ENCODE assay signal across 23 cellular contexts in genomic region chr1:170987397-170987796, GRCh38. TPM values are rescaled to one million over a fixed set of nuclear protein-coding genes. Genes with fewer than 3 reads are reported as not detected.
DNase-seq lines count a peak whose midpoint lies in the region; ATAC-seq, FAIRE-seq and TF ChIP-seq lines count a peak whose summit lies in the region.
"Had no signal": no experiment of that assay in that cellular context is flagged by ENCODE, and none has a peak within 500 bp of the region (broad histone marks: within the 10 kb centered on the region; RNA-seq: fewer than 3 reads in every experiment).

No MANE protein-coding gene starts in this region.

- H3K23ac ChIP-seq in IMR-90 (ENCODE audit: low read depth, low read length), result no peak overlapping the region

- POLR2A ChIA-PET in HepG2 (lab: Yijun Ruan, JAX), result no interaction called here
- POLR2A ChIA-PET in IMR-90 (lab: Charles Lee; ENCODE audit: unreplicated experiment), result no interaction called here

- H3K18ac ChIP-seq in IMR-90 (ENCODE audit: low read depth, low read length), result no peak overlapping the region

- H4K91ac ChIP-seq in IMR-90 (ENCODE audit: insufficient read depth, low read depth, low read length), result no peak overlapping the region

- in situ Hi-C loops in HepG2 (cut with HindIII; ENCODE audit: extremely low pct_ligation_motif_present, low pct_unique_long_range_greater_than_20kb) (no loop called here), IMR-90 (cut with MboI; ENCODE audit: low sequenced_read_pairs) (no loop called here), gastrocnemius medialis (cut with MboI; ENCODE audit: low sequenced_read_pairs in 4 of 4) (no loop called here)

- H3K27me3 ChIP-seq in HepG2 (ENCODE audit: control insufficient read depth in 1 of 2, insufficient read depth in 2 of 2, low read length in 2 of 2), result no peaks in the 10 kb centered on the region
- no peaks in the 10 kb centered on the region for H3K27me3 ChIP-seq in right lobe of liver
- no peaks in the 10 kb centered on the region for H3K27me3 ChIP-seq in IMR-90 (ENCODE audit: control insufficient read depth, insufficient read depth, low read length)
- H3K27me3 ChIP-seq in gastrocnemius medialis, result no peaks in the 10 kb centered on the region
- H3K27me3 ChIP-seq: BE2C, BLaER1 had no signal

- no peak overlapping the region for H2BK5ac ChIP-seq in IMR-90 (ENCODE audit: low read depth, low read length, poor library complexity, severe bottlenecking)

- 20% methylated on average over 6 of the region's 6 CpGs for WGBS in HepG2 (ENCODE audit: low lambda C conversion rate)
- 78% methylated on average over 6 of the region's 6 CpGs for WGBS in right lobe of liver (ENCODE audit: insufficient coverage, low coverage, low lambda C conversion rate, missing lambda C conversion rate)
- 100% methylated on average over 1 of the region's 6 CpGs; no CpG with 5 or more reads in 1 of the 2 experiments for WGBS in IMR-90 (ENCODE audit: extremely low coverage in 2 of 2, insufficient read length in 1 of 2), 2 experiments

- TF ChIP-seq CTCF in HepG2 (CRISPR knock-in tag; IDR thresholded peaks at IDR 0.05), result no peak
- no peak for TF ChIP-seq CTCF in right lobe of liver (IDR thresholded peaks at IDR 0.05)
- TF ChIP-seq CTCF in IMR-90 (conservative IDR thresholded peaks at IDR 0.05; ENCODE audit: low read depth, low read length), result no peak
- no peak for TF ChIP-seq CTCF in gastrocnemius medialis (IDR thresholded peaks at IDR 0.05 in 4 of 5, conservative IDR thresholded peaks at IDR 0.05 in 1 of 5)

- H3K4ac ChIP-seq in IMR-90 (ENCODE audit: low read depth, low read length), result no peak overlapping the region

- H3K14ac ChIP-seq in IMR-90 (replicated peaks; ENCODE audit: low read depth, low read length), result no peak overlapping the region

- TF ChIP-seq RAD21 in HepG2 (CRISPR knock-in tag; IDR thresholded peaks at IDR 0.05) (no peak), IMR-90 (IDR thresholded peaks at IDR 0.05; ENCODE audit: low read length) (no peak)

- no peak overlapping the region for H2BK20ac ChIP-seq in IMR-90 (ENCODE audit: low read depth, low read length)

- ATAC-seq in HepG2 (no peak), right lobe of liver (no peak), IMR-90 (ENCODE audit: low read depth) (no peak), gastrocnemius medialis (no peak)

- dilution Hi-C loops in IMR-90 (cut with HindIII; ENCODE audit: low sequenced_read_pairs, unreplicated experiment), result no loop called here

- FAIRE-seq in HepG2 (lab: Jason Lieb, UNC) (no peak), HTR-8/SVneo (lab: Jason Lieb, UNC) (no peak)
- FAIRE-seq: A204.1, G401.6, GM12891, GM19239 had no signal

- no peak overlapping the region for H2AK5ac ChIP-seq in IMR-90 (ENCODE audit: low read depth, low read length)

- no peak overlapping the region for H2AK9ac ChIP-seq in IMR-90 (replicated peaks; ENCODE audit: low read depth, low read length, poor library complexity)

- no peak overlapping the region for H4K8ac ChIP-seq in IMR-90 (ENCODE audit: low read depth in 2 of 2, low read length in 2 of 2)

- H3K27ac ChIP-seq in HepG2 (ENCODE audit: extremely low read length, insufficient read depth, low read length) (no peak overlapping the region), right lobe of liver (no peak overlapping the region), IMR-90 (ENCODE audit: insufficient read depth, low read length) (no peak overlapping the region), gastrocnemius medialis (no peak overlapping the region)
- H3K27ac ChIP-seq: BLaER1 had no signal

- H3K4me3 ChIP-seq in HepG2 (replicated peaks in 1 of 3; ENCODE audit: insufficient read depth in 1 of 3, low read depth in 2 of 3, low read length in 3 of 3), result no peak overlapping the region
- no peak overlapping the region for H3K4me3 ChIP-seq in right lobe of liver
- H3K4me3 ChIP-seq in IMR-90 (ENCODE audit: insufficient read depth, low read depth, low read length), result no peak overlapping the region
- H3K4me3 ChIP-seq in gastrocnemius medialis, result no peak overlapping the region
- H3K4me3 ChIP-seq: BLaER1 had no signal

- no peak overlapping the region for H3K56ac ChIP-seq in IMR-90 (ENCODE audit: extremely low read depth, insufficient read depth, low read length)

- H2AFZ ChIP-seq in HepG2 (ENCODE audit: low read length), result no peak overlapping the region
- no peak overlapping the region for H2AFZ ChIP-seq in IMR-90 (replicated peaks; ENCODE audit: low read length, poor library complexity)

- H3K36me3 ChIP-seq in HepG2 (replicated peaks in 1 of 2; ENCODE audit: control insufficient read depth in 1 of 2, insufficient read depth in 2 of 2, low read length in 2 of 2), result no peaks in the 10 kb centered on the region
- H3K36me3 ChIP-seq in right lobe of liver, result no peaks in the 10 kb centered on the region
- no peaks in the 10 kb centered on the region for H3K36me3 ChIP-seq in IMR-90 (ENCODE audit: control insufficient read depth, insufficient read depth, low read length)
- no peaks in the 10 kb centered on the region for H3K36me3 ChIP-seq in gastrocnemius medialis
- H3K36me3 ChIP-seq: BE2C, BLaER1 had no signal

- BruUV-seq in HepG2 (replicated peaks; lab: Mats Ljungman, UMichigan), result no TSS peak
- BruUV-seq in IMR-90 (replicated peaks; lab: Mats Ljungman, UMichigan), result no TSS peak

- no peak overlapping the region for H2BK15ac ChIP-seq in IMR-90 (ENCODE audit: low read depth, low read length)

- no peaks in the 10 kb centered on the region for H3K79me1 ChIP-seq in IMR-90 (ENCODE audit: low read depth in 1 of 2, low read length in 2 of 2)

- no peaks in the 10 kb centered on the region for H4K20me1 ChIP-seq in HepG2 (ENCODE audit: insufficient read depth, low read length)
- no peaks in the 10 kb centered on the region for H4K20me1 ChIP-seq in IMR-90 (ENCODE audit: insufficient read depth, low read length)
- H4K20me1 ChIP-seq: BLaER1 had no signal

- TF ChIP-seq EP300 in HepG2 (IDR thresholded peaks at IDR 0.05; ENCODE audit: low read depth in 2 of 2, low read length in 2 of 2) (no peak), HepG2 (CRISPR knock-in tag; IDR thresholded peaks at IDR 0.05; ENCODE audit: borderline replicate concordance) (no peak)

- intact Hi-C loops in HepG2 (cut with micrococcal nuclease; ENCODE audit: unreplicated experiment) (no loop called here), right lobe of liver (cut with DNase I) (no loop called here), IMR-90 (cut with micrococcal nuclease) (no loop called here), gastrocnemius medialis (cut with DNase I; ENCODE audit: low total_unique reads) (no loop called here)

- no peak for DNase-seq in HepG2 (ENCODE audit: low spot score)
- DNase-seq in right lobe of liver, result no peak
- no peak for DNase-seq in IMR-90
- DNase-seq in gastrocnemius medialis, result no peak
- DNase-seq in HTR-8/SVneo (ENCODE audit: insufficient read length, low spot score), result no peak
- DNase-seq: 8988T; ACHN; BE2C; C1 segment of cervical spinal cord; CD4-positive, alpha-beta memory T cell; CD4-positive, CD25-positive, alpha-beta regulatory T cell; CD8-positive, alpha-beta memory T cell; COR-L47; DMS79 treated with DMSO at 0.1 percent for 48 hours; GF-D8 had no signal

- H3K79me2 ChIP-seq in HepG2 (ENCODE audit: insufficient read depth, low read length), result no peaks in the 10 kb centered on the region

- no peak overlapping the region for H2BK120ac ChIP-seq in IMR-90 (ENCODE audit: low read depth, low read length)

- H3K4me2 ChIP-seq in HepG2 (ENCODE audit: low read depth, low read length) (no peak overlapping the region), IMR-90 (ENCODE audit: low read depth, low read length) (no peak overlapping the region)
- H3K4me2 ChIP-seq: BLaER1 had no signal

- no peaks in the 10 kb centered on the region for H3K4me1 ChIP-seq in HepG2 (ENCODE audit: insufficient read depth, low read length)
- no peaks in the 10 kb centered on the region for H3K4me1 ChIP-seq in right lobe of liver
- H3K4me1 ChIP-seq in IMR-90 (ENCODE audit: control insufficient read depth, insufficient read depth, low read length), result no peaks in the 10 kb centered on the region
- no peaks in the 10 kb centered on the region for H3K4me1 ChIP-seq in gastrocnemius medialis
- H3K4me1 ChIP-seq: BE2C, BLaER1 had no signal

- H3K9me3 ChIP-seq in HepG2 (ENCODE audit: low read length) (no peaks in the 10 kb centered on the region), right lobe of liver (no peaks in the 10 kb centered on the region), IMR-90 (ENCODE audit: control insufficient read depth, insufficient read depth, low read length) (no peaks in the 10 kb centered on the region), gastrocnemius medialis (no peaks in the 10 kb centered on the region)
- H3K9me3 ChIP-seq: BE2C, BLaER1 had no signal

- H3K9me1 ChIP-seq in IMR-90 (ENCODE audit: insufficient read depth, low read length), result no peaks in the 10 kb centered on the region

- H3K9ac ChIP-seq in HepG2 (ENCODE audit: insufficient read depth, low read depth, low read length) (no peak overlapping the region), IMR-90 (ENCODE audit: low read depth, low read length) (no peak overlapping the region)
- H3K9ac ChIP-seq: BLaER1 had no signal

- no peak overlapping the region for H4K5ac ChIP-seq in IMR-90 (ENCODE audit: low read depth, low read length)

- no peak for TF ChIP-seq POLR2A in HepG2 (IDR thresholded peaks at IDR 0.05; ENCODE audit: insufficient read depth in 1 of 2, low read depth in 2 of 2, low read length in 2 of 2)
- TF ChIP-seq POLR2A in right lobe of liver (IDR thresholded peaks at IDR 0.05), result no peak
- no peak for TF ChIP-seq POLR2A in IMR-90 (IDR thresholded peaks at IDR 0.05; ENCODE audit: low read depth, low read length)
- TF ChIP-seq POLR2A in gastrocnemius medialis (IDR thresholded peaks at IDR 0.05), result no peak

- CTCF ChIA-PET in HepG2 (lab: Yijun Ruan, JAX; ENCODE audit: low intra/inter-chr PET ratio, low total read pairs), result no interaction called here
- CTCF ChIA-PET in IMR-90 (lab: Yijun Ruan, JAX), result no interaction called here

RNA-seq across cellular contexts. Expression of gene MROH9, which starts 52.1 kb away (rescaled TPM):
- total RNA-seq in HepG2 (2016; rRNA removed; fragmentation: Illumina TruSeq; extraction: Trizol) (not detected in 2 replicates), right lobe of liver (not detected), IMR-90 (2012; rRNA removed) (not detected in 2 replicates), gastrocnemius medialis (not detected)
- not detected in 2 replicates for total RNA-seq in HepG2 (2016; cell fraction: cytosol; rRNA removed; fragmentation: Illumina TruSeq; extraction: Trizol; ENCODE audit: low read depth)
- not detected in 2 replicates for total RNA-seq in HepG2 (2016; cell fraction: insoluble cytoplasmic fraction; rRNA removed; fragmentation: Illumina TruSeq; extraction: Trizol)
- not detected in 2 replicates for total RNA-seq in HepG2 (2016; cell fraction: membrane; rRNA removed; fragmentation: Illumina TruSeq; extraction: Trizol)
- total RNA-seq in HepG2 (2016; cell fraction: nucleus; rRNA removed; fragmentation: Illumina TruSeq; extraction: Trizol), result not detected in 2 replicates
- polyA plus RNA-seq in HepG2 (2011; rRNA removed) (not detected in 2 replicates), IMR-90 (2012; rRNA removed) (not detected in 2 replicates)
- polyA plus RNA-seq in HepG2 (2011; cell fraction: cytosol; rRNA removed), result not detected in 2 replicates
- not detected in 2 replicates for polyA plus RNA-seq in HepG2 (2011; cell fraction: nucleus; rRNA removed)
- not detected in 2 replicates for polyA plus RNA-seq in HepG2 (2012)
- polyA plus RNA-seq in HepG2 (2016; cell fraction: cytosol; fragmentation: Illumina TruSeq; extraction: Trizol; ENCODE audit: low read depth), result not detected in 2 replicates
- not detected in 2 replicates for polyA plus RNA-seq in HepG2 (2016; cell fraction: insoluble cytoplasmic fraction; fragmentation: Illumina TruSeq; extraction: Trizol; ENCODE audit: low read depth)
- not detected in 2 replicates for polyA plus RNA-seq in HepG2 (2016; cell fraction: membrane; fragmentation: Illumina TruSeq; extraction: Trizol; ENCODE audit: low read depth)
- not detected in 2 replicates for polyA plus RNA-seq in HepG2 (2016; cell fraction: nucleus; fragmentation: Illumina TruSeq; extraction: Trizol; ENCODE audit: insufficient read depth, low read depth)
- not detected in 2 replicates for polyA minus RNA-seq in HepG2 (2011; rRNA and poly(A)+ RNA removed; ENCODE audit: low replicate concordance)
- not detected in 2 replicates for polyA minus RNA-seq in HepG2 (2011; cell fraction: cytosol; rRNA and poly(A)+ RNA removed)
- not detected in 2 replicates for polyA minus RNA-seq in HepG2 (2011; cell fraction: nucleus; rRNA and poly(A)+ RNA removed)
- not detected in 2 replicates for polyA plus RNA-seq in IMR-90 (2012; cell fraction: cytosol; rRNA removed)
- polyA plus RNA-seq in IMR-90 (2012; cell fraction: nucleus; rRNA removed; ENCODE audit: low replicate concordance), result not detected in 2 replicates
- total RNA-seq: A673; CD4-positive, alpha-beta memory T cell; CD4-positive, CD25-positive, alpha-beta regulatory T cell; CD8-positive, alpha-beta memory T cell had no signal
- polyA plus RNA-seq: AG04450; CD14-positive monocyte; CD4-positive, alpha-beta memory T cell; CD4-positive, CD25-positive, alpha-beta regulatory T cell; CD8-positive, alpha-beta memory T cell had no signal
